In the genomic region with DNA sequence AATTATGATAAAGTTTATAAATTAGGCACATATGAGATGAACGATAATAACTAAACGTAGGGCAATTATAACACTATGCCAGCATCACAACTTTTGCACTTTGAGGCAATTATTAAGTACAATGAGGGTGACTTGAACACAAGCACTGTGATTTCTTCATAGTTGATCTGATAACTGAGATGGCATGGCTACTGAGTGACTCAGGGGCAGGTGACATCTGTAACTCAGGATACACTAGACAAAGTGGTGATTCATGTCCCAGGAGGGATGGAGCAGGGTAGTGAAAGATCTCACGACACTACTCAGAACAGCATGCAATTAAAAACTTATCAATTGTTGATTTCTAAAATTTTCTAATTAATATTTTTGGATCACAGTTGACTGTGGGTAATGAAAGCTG, we compare ENCODE assay signal across 12 cellular contexts.
A peak's percentile ranks its signal among the peaks of the same experiment; 100 is the strongest.
DNase-seq lines count a peak whose midpoint lies in the region; TF ChIP-seq lines count a peak whose summit lies in the region.
"Had no signal": no experiment of that assay in that cellular context is flagged by ENCODE, and none has a peak within 500 bp of the region (broad histone marks: within the 10 kb centered on the region; RNA-seq: fewer than 3 reads in every experiment).

No MANE protein-coding gene starts in this region.

- H3K9me3 Mint-ChIP-seq in glutamatergic neuron (ENCODE audit: unreplicated experiment), result no peaks in the 10 kb centered on the region
- H3K9me3 Mint-ChIP-seq: activated naive CD4-positive, alpha-beta T cell treated with anti-CD3 and anti-CD28 coated beads, Interleukin-2, amount 50 U/mL, for 24 hours; WTC11 had no signal

- peak; percentile 32 for DNase-seq in activated CD4-positive, alpha-beta T cell treated with anti-CD3 and anti-CD28 coated beads for 48 hours
- DNase-seq in activated CD4-positive, alpha-beta T cell treated with anti-CD3 and anti-CD28 coated beads for 1 hour, result no peak
- DNase-seq in LoVo (ENCODE audit: low spot score) (peak; percentile 30), epithelial cell of prostate (ENCODE audit: low read depth, low spot score) (peak; percentile 60), skeletal muscle cell (ENCODE audit: low read depth) (peak; percentile 6), GM03348 (ENCODE audit: low spot score) (no peak), activated gamma-delta T cell treated with Interleukin-2 at 50 U/mL for 16 hours (no peak), glutamatergic neuron (no peak)
- DNase-seq: effector memory CD4-positive, alpha-beta T cell; KBM-7 had no signal

- H3K27ac Mint-ChIP-seq in glutamatergic neuron (ENCODE audit: unreplicated experiment), result no peak overlapping the region
- H3K27ac Mint-ChIP-seq: activated naive CD4-positive, alpha-beta T cell treated with anti-CD3 and anti-CD28 coated beads, Interleukin-2, amount 50 U/mL, for 24 hours; WTC11 had no signal

- H3K27me3 Mint-ChIP-seq in glutamatergic neuron (ENCODE audit: unreplicated experiment), result no peaks in the 10 kb centered on the region
- H3K27me3 Mint-ChIP-seq: activated naive CD4-positive, alpha-beta T cell treated with anti-CD3 and anti-CD28 coated beads, Interleukin-2, amount 50 U/mL, for 24 hours had no signal

- no peaks in the 10 kb centered on the region for H3K36me3 Mint-ChIP-seq in glutamatergic neuron (ENCODE audit: unreplicated experiment)
- H3K36me3 Mint-ChIP-seq: WTC11 had no signal

- H3K4me3 Mint-ChIP-seq in glutamatergic neuron (ENCODE audit: unreplicated experiment), result no peak overlapping the region
- H3K4me3 Mint-ChIP-seq: activated naive CD4-positive, alpha-beta T cell treated with anti-CD3 and anti-CD28 coated beads, Interleukin-2, amount 50 U/mL, for 24 hours; WTC11 had no signal

- peak overlapping the region; percentile 86 for H3K27ac ChIP-seq in epithelial cell of prostate

- H3K4me3 ChIP-seq in skeletal muscle cell (ENCODE audit: low read depth, low read length), result no peak overlapping the region

- no peaks in the 10 kb centered on the region for H3K4me1 Mint-ChIP-seq in glutamatergic neuron (ENCODE audit: low read depth, unreplicated experiment)
- H3K4me1 Mint-ChIP-seq: WTC11 had no signal

- no peak for TF ChIP-seq CTCF in glutamatergic neuron (IDR thresholded peaks at IDR 0.05; ENCODE audit: partially characterized antibody, unreplicated experiment)

Comparison
In these comparisons a context has a peak if more than half of its experiments do, and no peak if none do; other contexts are left out.
1. DNase-seq: peak in activated CD4-positive, alpha-beta T cell treated with anti-CD3 and anti-CD28 coated beads for 48 hours (single experiment), LoVo (single experiment), epithelial cell of prostate (single experiment) and skeletal muscle cell (single experiment); none in activated CD4-positive, alpha-beta T cell treated with anti-CD3 and anti-CD28 coated beads for 1 hour (single experiment), GM03348 (single experiment), activated gamma-delta T cell treated with Interleukin-2 at 50 U/mL for 16 hours (single experiment) and glutamatergic neuron (single experiment).